In the genomic region with DNA sequence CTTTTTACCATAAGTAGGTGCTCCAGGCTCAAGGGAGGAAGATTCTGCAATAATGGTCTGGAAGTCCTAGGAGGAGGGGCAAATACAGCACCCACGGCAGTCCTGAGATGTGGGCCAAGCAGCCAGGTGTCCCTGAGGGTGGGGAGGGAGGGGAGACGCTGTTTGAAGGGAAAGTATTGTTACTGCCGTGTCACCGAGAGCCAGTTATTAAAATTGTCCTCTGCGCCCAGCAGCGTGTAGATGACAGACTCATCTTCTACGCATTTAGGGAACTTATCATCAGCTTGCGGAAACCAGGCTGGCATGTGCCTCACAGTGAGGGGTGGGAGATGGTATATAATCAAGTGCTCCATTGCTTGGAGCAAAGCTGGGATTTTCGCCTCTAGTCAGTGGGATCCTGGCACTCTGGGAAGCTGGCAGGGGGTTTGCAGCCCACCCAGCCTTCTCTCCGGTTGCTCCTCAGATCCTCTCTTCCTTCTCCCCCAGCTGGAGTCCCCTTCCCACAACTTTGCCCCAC, we compare ENCODE assay signal across 20 cellular contexts.
DNase-seq lines count a peak whose midpoint lies in the region; ATAC-seq and TF ChIP-seq lines count a peak whose summit lies in the region.
"Had no signal": no experiment of that assay in that cellular context is flagged by ENCODE, and none has a peak within 500 bp of the region (broad histone marks: within the 10 kb centered on the region; RNA-seq: fewer than 3 reads in every experiment).

No MANE protein-coding gene starts in this region.

- DNase-seq in activated CD4-positive, alpha-beta memory T cell treated with anti-CD3 and anti-CD28 coated beads, Interleukin-2, amount 10 ng/mL, durations not matched to agents 7 days and 5 days: peak; percentile 0
- no peak for DNase-seq in activated CD4-positive, alpha-beta memory T cell treated with anti-CD3 and anti-CD28 coated beads for 36 hours
- DNase-seq in NCI-H69 (lab: John Stamatoyannopoulos, UW): peak; percentile 45
- DNase-seq in left lobe of liver (ENCODE audit: low spot score): peak; percentile 38
- no peak for DNase-seq in type B pancreatic cell (ENCODE audit: extremely low spot score, unreplicated experiment)
- no peak for DNase-seq in naive thymus-derived CD4-positive, alpha-beta T cell
- DNase-seq: ACHN; activated CD4-positive, alpha-beta T cell treated with anti-CD3 and anti-CD28 coated beads for 36 hours; DND-41; NCI-H187 treated with DMSO at 0.1 percent for 48 hours; NCI-H446 treated with DMSO at 0.1 percent for 48 hours; NK-92 treated with Interleukin-12 subunit alpha and Interleukin-12 subunit beta, amount 100 ng/mL, for 24 hours; T-helper 17 cell had no signal

- peaks cover 14% of the 10 kb centered on the region for H3K4me1 Mint-ChIP-seq in activated CD4-positive, alpha-beta memory T cell treated with anti-CD3 and anti-CD28 coated beads, Interleukin-2, amount 10 ng/mL, durations not matched to agents 7 days and 5 days
- peaks cover 13% of the 10 kb centered on the region for H3K4me1 Mint-ChIP-seq in activated CD4-positive, alpha-beta memory T cell treated with anti-CD3 and anti-CD28 coated beads for 36 hours (ENCODE audit: low read depth)
- H3K4me1 Mint-ChIP-seq in type B pancreatic cell (ENCODE audit: unreplicated experiment): peaks cover 35% of the 10 kb centered on the region
- peaks cover 8 to 25% (median 11%) of the 10 kb centered on the region in 7 donors for H3K4me1 Mint-ChIP-seq in naive thymus-derived CD4-positive, alpha-beta T cell

- ATAC-seq in left lobe of liver: no peak
- no peak for ATAC-seq in HG02610 (IDR thresholded peaks at IDR 0.05; ENCODE audit: unreplicated experiment)
- ATAC-seq in GM21381 (IDR thresholded peaks at IDR 0.05; ENCODE audit: unreplicated experiment): no peak
- no peak for ATAC-seq in naive thymus-derived CD4-positive, alpha-beta T cell
- ATAC-seq: activated CD4-positive, alpha-beta T cell treated with anti-CD3 and anti-CD28 coated beads for 36 hours; activated naive CD4-positive, alpha-beta T cell treated with anti-CD3 and anti-CD28 coated beads, Interleukin-2, amount 50 U/mL, for 72 hours; HepG2; T-helper 17 cell had no signal

- peaks cover 0 to 9% (median 0%) of the 10 kb centered on the region in 3 experiments for H3K36me3 ChIP-seq in naive thymus-derived CD4-positive, alpha-beta T cell (ENCODE audit: control insufficient read depth in 2 of 3, insufficient read depth in 3 of 3, low read length in 3 of 3)
- H3K36me3 ChIP-seq: HAP-1, upper lobe of left lung had no signal

- no peaks in the 10 kb centered on the region for H3K9me3 Mint-ChIP-seq in activated CD4-positive, alpha-beta memory T cell treated with anti-CD3 and anti-CD28 coated beads, Interleukin-2, amount 10 ng/mL, durations not matched to agents 7 days and 5 days
- H3K9me3 Mint-ChIP-seq in activated CD4-positive, alpha-beta memory T cell treated with anti-CD3 and anti-CD28 coated beads for 36 hours: no peaks in the 10 kb centered on the region
- H3K9me3 Mint-ChIP-seq in type B pancreatic cell: no peaks in the 10 kb centered on the region
- H3K9me3 Mint-ChIP-seq in naive thymus-derived CD4-positive, alpha-beta T cell: no peaks in the 10 kb centered on the region
- H3K9me3 Mint-ChIP-seq: activated naive CD4-positive, alpha-beta T cell treated with anti-CD3 and anti-CD28 coated beads, Interleukin-2, amount 50 U/mL, for 72 hours; dendritic cell treated with granulocyte-macrophage colony-stimulating factor and Interleukin-4, amounts not matched to agents 40 ng/mL and 50 ng/mL, for 4 days had no signal

- no peak overlapping the region for H3K4me3 Mint-ChIP-seq in activated CD4-positive, alpha-beta memory T cell treated with anti-CD3 and anti-CD28 coated beads, Interleukin-2, amount 10 ng/mL, durations not matched to agents 7 days and 5 days
- no peak overlapping the region for H3K4me3 Mint-ChIP-seq in activated CD4-positive, alpha-beta memory T cell treated with anti-CD3 and anti-CD28 coated beads for 36 hours
- no peak overlapping the region for H3K4me3 Mint-ChIP-seq in type B pancreatic cell
- H3K4me3 Mint-ChIP-seq in naive thymus-derived CD4-positive, alpha-beta T cell: no peak overlapping the region
- H3K4me3 Mint-ChIP-seq: activated CD4-positive, alpha-beta T cell treated with anti-CD3 and anti-CD28 coated beads for 36 hours; dendritic cell treated with granulocyte-macrophage colony-stimulating factor and Interleukin-4, amounts not matched to agents 40 ng/mL and 50 ng/mL, for 4 days; T-helper 17 cell had no signal

- H3K27ac Mint-ChIP-seq in activated CD4-positive, alpha-beta memory T cell treated with anti-CD3 and anti-CD28 coated beads, Interleukin-2, amount 10 ng/mL, durations not matched to agents 7 days and 5 days: no peak overlapping the region
- H3K27ac Mint-ChIP-seq in activated CD4-positive, alpha-beta memory T cell treated with anti-CD3 and anti-CD28 coated beads for 36 hours: no peak overlapping the region
- H3K27ac Mint-ChIP-seq in type B pancreatic cell: peak overlapping the region; percentile 98
- peak overlapping the region in 1 of 9 donors; percentile 30 for H3K27ac Mint-ChIP-seq in naive thymus-derived CD4-positive, alpha-beta T cell
- H3K27ac Mint-ChIP-seq: activated CD4-positive, alpha-beta T cell treated with anti-CD3 and anti-CD28 coated beads for 36 hours; activated naive CD4-positive, alpha-beta T cell treated with anti-CD3 and anti-CD28 coated beads, Interleukin-2, amount 50 U/mL, for 72 hours; dendritic cell treated with granulocyte-macrophage colony-stimulating factor and Interleukin-4, amounts not matched to agents 40 ng/mL and 50 ng/mL, for 4 days; T-helper 17 cell had no signal

- no peaks in the 10 kb centered on the region for H3K27me3 ChIP-seq in naive thymus-derived CD4-positive, alpha-beta T cell (ENCODE audit: control insufficient read depth in 2 of 2, insufficient read depth in 2 of 2, low read length in 2 of 2)
- H3K27me3 ChIP-seq: upper lobe of left lung had no signal

- CTCF ChIA-PET in activated CD4-positive, alpha-beta memory T cell treated with anti-CD3 and anti-CD28 coated beads, Interleukin-2, amount 10 ng/mL, durations not matched to agents 7 days and 5 days (lab: Charles Lee): no interaction called here
- CTCF ChIA-PET in activated CD4-positive, alpha-beta memory T cell treated with anti-CD3 and anti-CD28 coated beads for 36 hours (lab: Charles Lee): no interaction called here
- CTCF ChIA-PET in naive thymus-derived CD4-positive, alpha-beta T cell (lab: Charles Lee): no interaction called here

- no peaks in the 10 kb centered on the region for H3K9me3 ChIP-seq in naive thymus-derived CD4-positive, alpha-beta T cell (ENCODE audit: control insufficient read depth in 2 of 3, low read length in 3 of 3)
- H3K9me3 ChIP-seq: HAP-1, upper lobe of left lung had no signal

- no peaks in the 10 kb centered on the region for H3K36me3 Mint-ChIP-seq in activated CD4-positive, alpha-beta memory T cell treated with anti-CD3 and anti-CD28 coated beads, Interleukin-2, amount 10 ng/mL, durations not matched to agents 7 days and 5 days (ENCODE audit: low read depth)
- H3K36me3 Mint-ChIP-seq in activated CD4-positive, alpha-beta memory T cell treated with anti-CD3 and anti-CD28 coated beads for 36 hours: no peaks in the 10 kb centered on the region
- H3K36me3 Mint-ChIP-seq in type B pancreatic cell: no peaks in the 10 kb centered on the region
- H3K36me3 Mint-ChIP-seq in naive thymus-derived CD4-positive, alpha-beta T cell: peaks cover 0 to 10% (median 0%) of the 10 kb centered on the region in 5 donors
- H3K36me3 Mint-ChIP-seq: activated naive CD4-positive, alpha-beta T cell treated with anti-CD3 and anti-CD28 coated beads, Interleukin-2, amount 50 U/mL, for 72 hours had no signal

- POLR2A ChIA-PET in activated CD4-positive, alpha-beta memory T cell treated with anti-CD3 and anti-CD28 coated beads, Interleukin-2, amount 10 ng/mL, durations not matched to agents 7 days and 5 days (lab: Charles Lee): no interaction called here
- POLR2A ChIA-PET in activated CD4-positive, alpha-beta memory T cell treated with anti-CD3 and anti-CD28 coated beads for 36 hours (lab: Charles Lee): interaction anchor here (0.5 kb wide), 1 partner anchor 26 kb away, joined by 4 read pairs; no protein-coding TSS in a partner anchor
- POLR2A ChIA-PET in naive thymus-derived CD4-positive, alpha-beta T cell (lab: Charles Lee): no interaction called here

- peaks cover 0 to 6% of the 10 kb centered on the region in 2 donors for H3K4me1 ChIP-seq in naive thymus-derived CD4-positive, alpha-beta T cell (ENCODE audit: control insufficient read depth in 2 of 2, insufficient read depth in 2 of 2, low read length in 2 of 2)

- intact Hi-C loops in activated CD4-positive, alpha-beta memory T cell treated with anti-CD3 and anti-CD28 coated beads for 36 hours (cut with micrococcal nuclease): no loop called here
- intact Hi-C loops in naive thymus-derived CD4-positive, alpha-beta T cell (cut with micrococcal nuclease): no loop called here

- no peak overlapping the region for H3K4me3 ChIP-seq in naive thymus-derived CD4-positive, alpha-beta T cell (ENCODE audit: low read length)
- H3K4me3 ChIP-seq: HAP-1, upper lobe of left lung had no signal

- TF ChIP-seq CTCF in type B pancreatic cell (conservative IDR thresholded peaks at IDR 0.05): no peak

- H3K27me3 Mint-ChIP-seq in activated CD4-positive, alpha-beta memory T cell treated with anti-CD3 and anti-CD28 coated beads, Interleukin-2, amount 10 ng/mL, durations not matched to agents 7 days and 5 days: peaks cover 9% of the 10 kb centered on the region
- H3K27me3 Mint-ChIP-seq in activated CD4-positive, alpha-beta memory T cell treated with anti-CD3 and anti-CD28 coated beads for 36 hours: no peaks in the 10 kb centered on the region
- H3K27me3 Mint-ChIP-seq in type B pancreatic cell: no peaks in the 10 kb centered on the region
- peaks cover 0 to 9% (median 0%) of the 10 kb centered on the region in 5 donors for H3K27me3 Mint-ChIP-seq in naive thymus-derived CD4-positive, alpha-beta T cell
- H3K27me3 Mint-ChIP-seq: activated CD4-positive, alpha-beta T cell treated with anti-CD3 and anti-CD28 coated beads for 36 hours; dendritic cell treated with granulocyte-macrophage colony-stimulating factor and Interleukin-4, amounts not matched to agents 40 ng/mL and 50 ng/mL, for 4 days; T-helper 17 cell had no signal

- H3K27ac ChIP-seq in naive thymus-derived CD4-positive, alpha-beta T cell (ENCODE audit: low read depth, low read length): no peak overlapping the region
- H3K27ac ChIP-seq: upper lobe of left lung had no signal

Comparison
In these comparisons a context has a peak if more than half of its experiments do, and no peak if none do; other contexts are left out.
1. DNase-seq: peak in activated CD4-positive, alpha-beta memory T cell treated with anti-CD3 and anti-CD28 coated beads, Interleukin-2, amount 10 ng/mL, durations not matched to agents 7 days and 5 days (single experiment), NCI-H69 (single experiment) and left lobe of liver (single experiment); none in activated CD4-positive, alpha-beta memory T cell treated with anti-CD3 and anti-CD28 coated beads for 36 hours (single experiment), type B pancreatic cell (single experiment) and naive thymus-derived CD4-positive, alpha-beta T cell (0 of 9).